Comparison of ENCODE assay signal across 8 cellular contexts in the genomic region with DNA sequence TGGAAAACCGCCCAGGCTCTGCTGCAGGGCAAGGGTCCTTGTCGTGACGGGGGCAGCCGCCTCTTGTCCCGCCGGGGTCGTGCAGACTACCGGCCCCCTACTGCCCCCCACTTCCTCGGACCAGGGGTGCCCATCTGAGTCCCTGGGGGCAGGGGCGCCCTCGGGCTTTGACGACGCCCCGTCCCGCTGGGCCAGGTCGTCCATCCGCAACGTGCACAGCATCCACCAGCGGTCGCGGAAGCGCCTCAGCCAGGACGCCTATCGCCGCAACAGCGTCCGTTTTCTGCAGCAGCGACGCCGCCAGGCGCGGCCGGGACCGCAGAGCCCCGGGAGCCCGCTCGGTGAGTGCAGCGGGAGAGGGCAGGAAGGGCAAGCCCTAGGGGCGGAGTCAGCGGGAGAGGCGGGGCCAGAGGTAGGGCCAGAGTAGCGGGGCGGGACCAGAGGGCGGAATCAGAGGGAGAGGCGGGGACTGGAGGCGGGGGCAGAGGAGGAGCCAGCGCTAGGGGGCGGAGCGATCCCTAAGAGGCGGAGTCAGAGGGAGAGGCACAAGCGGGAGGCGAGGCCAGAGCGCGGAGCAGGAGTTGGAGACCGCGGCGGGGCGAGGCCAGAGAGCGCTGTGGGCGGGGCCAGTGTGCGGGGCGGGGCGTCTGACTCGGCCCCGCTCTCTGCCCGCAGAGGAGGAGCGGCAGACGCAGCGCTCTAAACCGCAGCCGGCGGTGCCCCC.
DNase-seq lines count a peak whose midpoint lies in the region; ATAC-seq, FAIRE-seq and TF ChIP-seq lines count a peak whose summit lies in the region.
"Not testable (repeated sequence)": the region's sequence is repeated elsewhere in the genome, so short reads cannot be mapped to it uniquely, and the experiment has no call there.

No MANE protein-coding gene starts in this region.

- H3K9me3 ChIP-seq in AG04450 (ENCODE audit: control insufficient read depth, insufficient read depth, low read length); mucosa of descending colon: not testable (repeated sequence)

- not testable (repeated sequence) for DNase-seq in AG04450 (ENCODE audit: low read depth, low spot score); RCC 7860 (ENCODE audit: low spot score)
- DNase-seq in activated T-cell treated with anti-CD3 and anti-CD28 coated beads, Interleukin-2, amount 50 U/mL, for 1 hour = peak; percentile 95
- DNase-seq in endothelial cell (ENCODE audit: low spot score) = peak; percentile 82
- DNase-seq in mucosa of descending colon = peak; percentile 95 to 100 (median 98)
- peak; percentile 88 to 89 for DNase-seq in stimulated activated CD4-positive, alpha-beta T cell treated with anti-CD3 and anti-CD28 coated beads, Interleukin-4, amount 100 ng/mL, for 4 hours

- H3K4me3 ChIP-seq in AG04450 (ENCODE audit: low read depth, low read length) = peak overlapping the region; percentile 53
- H3K4me3 ChIP-seq in mucosa of descending colon = not testable (repeated sequence)

- not testable (repeated sequence) for H3K36me3 Mint-ChIP-seq in endothelial cell (ENCODE audit: low read depth, unreplicated experiment)

- ATAC-seq in GM19455 (IDR thresholded peaks at IDR 0.05; ENCODE audit: unreplicated experiment) (peak; percentile 91), HG03025 (IDR thresholded peaks at IDR 0.05; ENCODE audit: low FRiP score, unreplicated experiment) (peak; percentile 95), mucosa of descending colon (peak; percentile 97)

- H3K27ac Mint-ChIP-seq in endothelial cell (ENCODE audit: unreplicated experiment) = not testable (repeated sequence)

- H3K4me3 Mint-ChIP-seq in endothelial cell (ENCODE audit: unreplicated experiment) = not testable (repeated sequence)

- H3K27ac ChIP-seq in AG04450 (ENCODE audit: low read depth, low read length) = not testable (repeated sequence)

- H3K9me3 Mint-ChIP-seq in endothelial cell (ENCODE audit: unreplicated experiment) = not testable (repeated sequence)

- POLR2A ChIA-PET in AG04450 (lab: Yijun Ruan, JAX) = not testable (repeated sequence)

- not testable (repeated sequence) for H3K27me3 ChIP-seq in AG04450 (ENCODE audit: control insufficient read depth, insufficient read depth, low read length)

- peak; percentile 90 for FAIRE-seq in RCC 7860 (lab: Jason Lieb, UNC)

- CTCF ChIA-PET in AG04450 (lab: Charles Lee) = not testable (repeated sequence)

- TF ChIP-seq CTCF in AG04450 (IDR thresholded peaks at IDR 0.05; ENCODE audit: low read depth, low read length); endothelial cell (IDR thresholded peaks at IDR 0.05; ENCODE audit: unreplicated experiment); mucosa of descending colon (IDR thresholded peaks at IDR 0.05): not testable (repeated sequence)

- H3K36me3 ChIP-seq in mucosa of descending colon (ENCODE audit: low read depth) = not testable (repeated sequence)

- not testable (repeated sequence) for H3K4me1 Mint-ChIP-seq in endothelial cell (ENCODE audit: unreplicated experiment)

- H3K4me1 ChIP-seq in mucosa of descending colon (ENCODE audit: low read depth) = not testable (repeated sequence)

- intact Hi-C loops in mucosa of descending colon (cut with DNase I, micrococcal nuclease) = not testable (repeated sequence)

- not testable (repeated sequence) for H3K27me3 Mint-ChIP-seq in endothelial cell (ENCODE audit: unreplicated experiment)
